30 cellular contexts compared by ENCODE assay signal in genomic region chr6:156713548-156713947, GRCh38.
"Had no signal": no experiment of that assay in that cellular context is flagged by ENCODE, and none has a peak within 500 bp of the region (broad histone marks: within the 10 kb centered on the region; RNA-seq: fewer than 3 reads in every experiment).

No MANE protein-coding gene starts in this region.

- FAIRE-seq: colon had no signal

- H3K9me3 Mint-ChIP-seq: activated CD4-positive, alpha-beta memory T cell treated with anti-CD3 and anti-CD28 coated beads for 36 hours; activated naive CD4-positive, alpha-beta T cell treated with anti-CD3 and anti-CD28 coated beads for 36 hours; activated naive CD4-positive, alpha-beta T cell treated with anti-CD3 and anti-CD28 coated beads, Interleukin-2, amount 50 U/mL, for 72 hours; activated T-helper 1 cell treated with anti-CD3 and anti-CD28 coated beads, Interleukin-12 subunit alpha, Interleukin-12 subunit beta, Interleukin-2, Interleukin-4 antibody, amounts not matched to agents 30 ng/mL and 10 ng/mL and 1 ng/mL, durations not matched to agents 14 hours and 24 hours and 36 hours; activated T-helper 2 cell treated with anti-CD3 and anti-CD28 coated beads, Interferon-gamma antibody, Interleukin-2, Interleukin-4, amounts not matched to agents 10 μg/mL and 5 μg/mL and 100 μg/mL, durations not matched to agents 14 hours and 24 hours and 36 hours; effector memory CD8-positive, alpha-beta T cell had no signal

- H3K4me3 Mint-ChIP-seq: activated CD4-positive, alpha-beta memory T cell treated with anti-CD3 and anti-CD28 coated beads for 36 hours; activated CD8-positive, alpha-beta memory T cell treated with anti-CD3 and anti-CD28 coated beads, Interleukin-2, amount 10 ng/mL, durations not matched to agents 7 days and 5 days; activated CD8-positive, alpha-beta T cell treated with anti-CD3 and anti-CD28 coated beads, Interleukin-2, amount 10 ng/mL, durations not matched to agents 7 days and 5 days; activated naive CD4-positive, alpha-beta T cell treated with anti-CD3 and anti-CD28 coated beads for 36 hours; activated T-helper 1 cell treated with anti-CD3 and anti-CD28 coated beads, Interleukin-12 subunit alpha, Interleukin-12 subunit beta, Interleukin-2, Interleukin-4 antibody, amounts not matched to agents 30 ng/mL and 10 ng/mL and 1 ng/mL, durations not matched to agents 14 hours and 24 hours and 36 hours; effector memory CD8-positive, alpha-beta T cell had no signal

- DNase-seq: activated CD4-positive, alpha-beta memory T cell treated with anti-CD3 and anti-CD28 coated beads for 36 hours; activated CD4-positive, alpha-beta T cell treated with anti-CD3 and anti-CD28 coated beads for 1 hour; activated CD4-positive, alpha-beta T cell treated with anti-CD3 and anti-CD28 coated beads for 48 hours; activated CD8-positive, alpha-beta memory T cell treated with anti-CD3 and anti-CD28 coated beads, Interleukin-2, amount 10 ng/mL, durations not matched to agents 7 days and 5 days; activated CD8-positive, alpha-beta memory T cell treated with anti-CD3 and anti-CD28 coated beads, Interleukin-2, amount 50 U/mL, for 4 hours; activated CD8-positive, alpha-beta T cell treated with anti-CD3 and anti-CD28 coated beads, Interleukin-2, amount 10 ng/mL, durations not matched to agents 7 days and 5 days; activated effector memory CD4-positive, alpha-beta T cell treated with anti-CD3 and anti-CD28 coated beads, Interleukin-2, amount 50 U/mL, for 16 hours; activated naive CD4-positive, alpha-beta T cell treated with anti-CD3 and anti-CD28 coated beads for 36 hours; activated T-cell treated with anti-CD3 and anti-CD28 coated beads, Interleukin-2, amount 50 U/mL, for 1 hour; activated T-cell treated with anti-CD3 and anti-CD28 coated beads, Interleukin-2, amount 50 U/mL, for 48 hours; adrenal gland; amygdala; aorta; body of pancreas; caudate nucleus; cortex of kidney; dermis blood vessel endothelial cell; effector CD4-positive, alpha-beta T cell; effector memory CD8-positive, alpha-beta T cell; erythroblast; foreskin keratinocyte; gastrocnemius medialis; glutamatergic neuron; heart left ventricle; T-helper 2 cell had no signal

- H3K4me1 ChIP-seq: adrenal gland, body of pancreas, foreskin keratinocyte, gastrocnemius medialis, heart left ventricle had no signal

- H3K36me3 ChIP-seq: adrenal gland, esophagus muscularis mucosa, gastrocnemius medialis, heart left ventricle had no signal

- H3K4me3 ChIP-seq: adrenal gland, body of pancreas, esophagus muscularis mucosa, gastrocnemius medialis, heart left ventricle had no signal

- H3K36me3 Mint-ChIP-seq: activated CD4-positive, alpha-beta memory T cell treated with anti-CD3 and anti-CD28 coated beads for 36 hours; activated CD8-positive, alpha-beta memory T cell treated with anti-CD3 and anti-CD28 coated beads, Interleukin-2, amount 10 ng/mL, durations not matched to agents 7 days and 5 days; activated naive CD4-positive, alpha-beta T cell treated with anti-CD3 and anti-CD28 coated beads, Interleukin-2, amount 50 U/mL, for 72 hours had no signal

- H3K27ac ChIP-seq: adrenal gland, body of pancreas, esophagus muscularis mucosa, foreskin keratinocyte, gastrocnemius medialis, heart left ventricle had no signal

- H3K9me3 ChIP-seq: adrenal gland, body of pancreas, esophagus muscularis mucosa, gastrocnemius medialis, heart left ventricle had no signal

- H3K27me3 ChIP-seq: adrenal gland, body of pancreas, esophagus muscularis mucosa, gastrocnemius medialis, heart left ventricle had no signal

- ATAC-seq: activated CD8-positive, alpha-beta memory T cell treated with anti-CD3 and anti-CD28 coated beads, Interleukin-2, amount 10 ng/mL, durations not matched to agents 7 days and 5 days; activated CD8-positive, alpha-beta T cell treated with anti-CD3 and anti-CD28 coated beads, Interleukin-2, amount 10 ng/mL, durations not matched to agents 7 days and 5 days; activated naive CD4-positive, alpha-beta T cell treated with anti-CD3 and anti-CD28 coated beads, Interleukin-2, amount 50 U/mL, for 72 hours; body of pancreas; effector memory CD8-positive, alpha-beta T cell; foreskin keratinocyte; gastrocnemius medialis; heart left ventricle had no signal

- H3K27ac Mint-ChIP-seq: activated CD4-positive, alpha-beta memory T cell treated with anti-CD3 and anti-CD28 coated beads for 36 hours; activated CD8-positive, alpha-beta memory T cell treated with anti-CD3 and anti-CD28 coated beads, Interleukin-2, amount 10 ng/mL, durations not matched to agents 7 days and 5 days; activated CD8-positive, alpha-beta T cell treated with anti-CD3 and anti-CD28 coated beads, Interleukin-2, amount 10 ng/mL, durations not matched to agents 7 days and 5 days; activated naive CD4-positive, alpha-beta T cell treated with anti-CD3 and anti-CD28 coated beads for 36 hours; activated naive CD4-positive, alpha-beta T cell treated with anti-CD3 and anti-CD28 coated beads, Interleukin-2, amount 50 U/mL, for 72 hours; activated T-helper 1 cell treated with anti-CD3 and anti-CD28 coated beads, Interleukin-12 subunit alpha, Interleukin-12 subunit beta, Interleukin-2, Interleukin-4 antibody, amounts not matched to agents 30 ng/mL and 10 ng/mL and 1 ng/mL, durations not matched to agents 14 hours and 24 hours and 36 hours; activated T-helper 2 cell treated with anti-CD3 and anti-CD28 coated beads, Interferon-gamma antibody, Interleukin-2, Interleukin-4, amounts not matched to agents 10 μg/mL and 5 μg/mL and 100 μg/mL, durations not matched to agents 14 hours and 24 hours and 36 hours had no signal
